In genomic region chr14:55077155-55077554, GRCh38 we compare ENCODE assay signal across 11 cellular contexts. TPM values are rescaled to one million over a fixed set of nuclear protein-coding genes. Genes with fewer than 3 reads are reported as not detected.
DNase-seq lines count a peak whose midpoint lies in the region; ATAC-seq and TF ChIP-seq lines count a peak whose summit lies in the region.
"Had no signal": no experiment of that assay in that cellular context is flagged by ENCODE, and none has a peak within 500 bp of the region (broad histone marks: within the 10 kb centered on the region; RNA-seq: fewer than 3 reads in every experiment).

No MANE protein-coding gene starts in this region.

- in situ Hi-C loops in Panc1 (cut with HindIII; ENCODE audit: low pct_unique_long_range_greater_than_20kb, low sequenced_read_pairs), result no loop called here

- BruUV-seq in Panc1 (replicated peaks; lab: Mats Ljungman, UMichigan), result no TSS peak

- H3K9me3 ChIP-seq in Panc1 (ENCODE audit: control insufficient read depth, insufficient read depth, low read depth, low read length) (no peaks in the 10 kb centered on the region), testis (no peaks in the 10 kb centered on the region)
- H3K9me3 ChIP-seq: Peyer's patch had no signal

- H3K9me3 Mint-ChIP-seq in activated T-cell treated with anti-CD3 and anti-CD28 coated beads, Interleukin-2, amount 50 U/mL, for 4 hours, result no peaks in the 10 kb centered on the region
- H3K9me3 Mint-ChIP-seq: central memory CD8-positive, alpha-beta T cell had no signal

- intact Hi-C loops in Panc1 (cut with micrococcal nuclease; ENCODE audit: unreplicated experiment), result no loop called here
- intact Hi-C loops in testis (cut with DNase I; ENCODE audit: low total_unique reads), result no loop called here

- H3K36me3 Mint-ChIP-seq in activated T-cell treated with anti-CD3 and anti-CD28 coated beads, Interleukin-2, amount 50 U/mL, for 4 hours (ENCODE audit: insufficient read depth), result no peaks in the 10 kb centered on the region

- WGBS in testis, 2 donors, result 85 to 92% methylated on average over 5 of the region's 5 CpGs

- DNase-seq in activated T-cell treated with anti-CD3 and anti-CD28 coated beads, Interleukin-2, amount 50 U/mL, for 4 hours, result no peak
- DNase-seq in activated T-cell treated with anti-CD3 and anti-CD28 coated beads, Interleukin-2, amount 50 U/mL, for 1 hour, result no peak
- DNase-seq in Panc1 (ENCODE audit: low read depth, low spot score) (no peak), testis (peak; percentile 9), HuH-7.5 (ENCODE audit: low spot score) (no peak), NCI-H146 treated with DMSO at 0.1 percent for 48 hours (lab: John Stamatoyannopoulos, UW; ENCODE audit: unreplicated experiment) (no peak), globus pallidus (ENCODE audit: low spot score) (no peak)

- H3K27me3 ChIP-seq in Panc1 (ENCODE audit: control insufficient read depth, insufficient read depth, low read length) (no peaks in the 10 kb centered on the region), testis (no peaks in the 10 kb centered on the region)
- H3K27me3 ChIP-seq: Peyer's patch had no signal

- ATAC-seq in activated T-cell treated with anti-CD3 and anti-CD28 coated beads, Interleukin-2, amount 50 U/mL, for 4 hours, result peak; percentile 59 to 60
- ATAC-seq in Panc1 (peak; percentile 42; the same call in 1 of the 2 replicates), esophagus mucosa (peak; percentile 74)

- TF ChIP-seq POLR2A in testis (IDR thresholded peaks at IDR 0.05), result no peak

- no peaks in the 10 kb centered on the region for H3K27me3 Mint-ChIP-seq in activated T-cell treated with anti-CD3 and anti-CD28 coated beads, Interleukin-2, amount 50 U/mL, for 4 hours (ENCODE audit: low read depth)
- H3K27me3 Mint-ChIP-seq: central memory CD8-positive, alpha-beta T cell had no signal

- POLR2A ChIA-PET in Panc1 (lab: Charles Lee), result interaction anchor here (0.6 kb wide), 1 partner anchor 9 kb away, joined by 3 read pairs; no protein-coding TSS in a partner anchor

- TF ChIP-seq CTCF in Panc1 (IDR thresholded peaks at IDR 0.05) (no peak), testis (IDR thresholded peaks at IDR 0.05) (no peak)

- H3K4me3 Mint-ChIP-seq in activated T-cell treated with anti-CD3 and anti-CD28 coated beads, Interleukin-2, amount 50 U/mL, for 4 hours, result no peak overlapping the region
- H3K4me3 Mint-ChIP-seq: central memory CD8-positive, alpha-beta T cell had no signal

- CTCF ChIA-PET in Panc1 (lab: Charles Lee), result no interaction called here

- H3K27ac ChIP-seq in Panc1 (ENCODE audit: low read length) (no peak overlapping the region), testis (no peak overlapping the region)
- H3K27ac ChIP-seq: KMS-11 had no signal

- no peak overlapping the region for H3K4me3 ChIP-seq in Panc1 (ENCODE audit: low read depth in 2 of 2, low read length in 2 of 2)
- no peak overlapping the region for H3K4me3 ChIP-seq in testis
- H3K4me3 ChIP-seq: Peyer's patch had no signal

- peaks cover 24% of the 10 kb centered on the region for H3K4me1 Mint-ChIP-seq in activated T-cell treated with anti-CD3 and anti-CD28 coated beads, Interleukin-2, amount 50 U/mL, for 4 hours (ENCODE audit: low read depth)

- H3K36me3 ChIP-seq in Panc1 (ENCODE audit: control insufficient read depth, insufficient read depth, low read length) (no peaks in the 10 kb centered on the region), testis (ENCODE audit: low read depth, missing control alignments) (no peaks in the 10 kb centered on the region)
- H3K36me3 ChIP-seq: Peyer's patch had no signal

- no peaks in the 10 kb centered on the region for H3K4me1 ChIP-seq in Panc1 (ENCODE audit: control insufficient read depth, insufficient read depth, low read length)
- H3K4me1 ChIP-seq in testis, result peaks cover 32% of the 10 kb centered on the region
- H3K4me1 ChIP-seq: Peyer's patch had no signal

RNA-seq across cellular contexts. Expression of gene MAPK1IP1L, which starts 25.7 kb away (rescaled TPM):
- 100 to 1,000 TPM; 139 to 148 (median 141) TPM for total RNA-seq in activated T-cell treated with anti-CD3 and anti-CD28 coated beads, Interleukin-2, amount 50 U/mL, for 4 hours
- 79.4 TPM for total RNA-seq in Panc1 (2021; ENCODE audit: unreplicated experiment)
- 72.0 TPM for polyA plus RNA-seq in Panc1 (2012; ENCODE audit: insufficient read length)
- total RNA-seq in esophagus mucosa, result 58.4 TPM
- total RNA-seq in testis, result 100 to 1,000 TPM; 105 to 146 TPM
- 87.0 TPM for polyA plus RNA-seq in testis (ENCODE audit: insufficient read depth, low read depth, low replicate concordance)

RNA-seq across cellular contexts. Expression of gene SOCS4, which starts 50.1 kb away (rescaled TPM):
- total RNA-seq in activated T-cell treated with anti-CD3 and anti-CD28 coated beads, Interleukin-2, amount 50 U/mL, for 4 hours, result 10 to 100 TPM; 39.8 to 47.0 (median 41.4) TPM
- total RNA-seq in Panc1 (2021; ENCODE audit: unreplicated experiment) (19.9 TPM), esophagus mucosa (11.0 TPM), testis (10 to 100 TPM in 1 of 2 donors, 1 to 10 TPM in 1; 7.7 to 11.4 TPM)
- polyA plus RNA-seq in Panc1 (2012; ENCODE audit: insufficient read length), result 11.6 TPM
- 7.5 TPM for polyA plus RNA-seq in testis (ENCODE audit: insufficient read depth, low read depth, low replicate concordance)

RNA-seq across cellular contexts. Expression of gene WDHD1, which starts 50.3 kb away (rescaled TPM):
- 10 to 100 TPM; 40.6 to 47.8 (median 43.1) TPM for total RNA-seq in activated T-cell treated with anti-CD3 and anti-CD28 coated beads, Interleukin-2, amount 50 U/mL, for 4 hours
- total RNA-seq in Panc1 (2021; ENCODE audit: unreplicated experiment), result 21.7 TPM
- polyA plus RNA-seq in Panc1 (2012; ENCODE audit: insufficient read length), result 4.9 TPM
- 8.7 TPM for total RNA-seq in esophagus mucosa
- total RNA-seq in testis, result 10 to 100 TPM in 1 of 2 donors, 1 to 10 TPM in 1; 9.0 to 10.4 TPM
- polyA plus RNA-seq in testis (ENCODE audit: insufficient read depth, low read depth, low replicate concordance), result 5.2 TPM

RNA-seq across cellular contexts. Expression of gene LGALS3, which starts 51.9 kb away (rescaled TPM):
- 10 to 100 TPM in 2 of 3 donors, 1 to 10 TPM in 1; 7.3 to 18.9 (median 12.2) TPM for total RNA-seq in activated T-cell treated with anti-CD3 and anti-CD28 coated beads, Interleukin-2, amount 50 U/mL, for 4 hours
- 146 TPM for total RNA-seq in Panc1 (2021; ENCODE audit: unreplicated experiment)
- polyA plus RNA-seq in Panc1 (2012; ENCODE audit: insufficient read length), result 143 TPM
- 211 TPM for total RNA-seq in esophagus mucosa
- total RNA-seq in testis, result 100 to 1,000 TPM; 224 to 274 TPM
- polyA plus RNA-seq in testis (ENCODE audit: insufficient read depth, low read depth, low replicate concordance), result 169 TPM
